Comparison of ENCODE assay signal across 21 cellular contexts in genomic region chr15:31376511-31376910, GRCh38. TPM values are rescaled to one million over a fixed set of nuclear protein-coding genes. Genes with fewer than 3 reads are reported as not detected.
DNase-seq lines count a peak whose midpoint lies in the region; ATAC-seq and TF ChIP-seq lines count a peak whose summit lies in the region.
"Had no signal": no experiment of that assay in that cellular context is flagged by ENCODE, and none has a peak within 500 bp of the region (broad histone marks: within the 10 kb centered on the region; RNA-seq: fewer than 3 reads in every experiment).

No MANE protein-coding gene starts in this region.

- DNase-seq in activated CD8-positive, alpha-beta memory T cell treated with anti-CD3 and anti-CD28 coated beads, Interleukin-2, amount 10 ng/mL, durations not matched to agents 7 days and 5 days, result no peak
- DNase-seq in activated CD8-positive, alpha-beta memory T cell treated with anti-CD3 and anti-CD28 coated beads, Interleukin-2, amount 50 U/mL, for 48 hours, result no peak
- no peak for DNase-seq in activated CD8-positive, alpha-beta T cell treated with anti-CD3 and anti-CD28 coated beads, Interleukin-2, amount 10 ng/mL, durations not matched to agents 7 days and 5 days
- DNase-seq in left lung, result no peak
- DNase-seq in thyroid gland, result no peak
- DNase-seq in DMS79 treated with DMSO at 0.1 percent for 48 hours (lab: John Stamatoyannopoulos, UW), result no peak
- DNase-seq in activated gamma-delta T cell treated with Interleukin-2 at 50 U/mL for 16 hours, result no peak
- DNase-seq in DMS 273 treated with DMSO at 0.1 percent for 48 hours (lab: John Stamatoyannopoulos, UW), result no peak
- DNase-seq: activated CD4-positive, alpha-beta T cell treated with anti-CD3 and anti-CD28 coated beads, Interleukin-2, amount 50 U/mL, for 48 hours; activated effector memory CD4-positive, alpha-beta T cell treated with Interleukin-2 at 50 U/mL for 16 hours; gastrocnemius medialis; Kasumi-1; NCI-H1105 treated with DMSO at 0.1 percent for 48 hours; NCI-H748 treated with DMSO at 0.1 percent for 48 hours; psoas muscle; SK-N-SH had no signal

- H3K27ac ChIP-seq in left lung, result peak overlapping the region; percentile 7 to 60
- peak overlapping the region; percentile 23 to 49 (median 48) for H3K27ac ChIP-seq in thyroid gland
- H3K27ac ChIP-seq: body of pancreas, C4-2B, psoas muscle had no signal

- H3K4me3 ChIP-seq in left lung (no peak overlapping the region), thyroid gland (replicated peaks in 1 of 3) (no peak overlapping the region)
- H3K4me3 ChIP-seq: body of pancreas, gastrocnemius medialis, psoas muscle, tibial nerve had no signal

- H3K27me3 Mint-ChIP-seq in activated CD8-positive, alpha-beta memory T cell treated with anti-CD3 and anti-CD28 coated beads, Interleukin-2, amount 10 ng/mL, durations not matched to agents 7 days and 5 days, result no peaks in the 10 kb centered on the region
- H3K27me3 Mint-ChIP-seq in activated CD8-positive, alpha-beta T cell treated with anti-CD3 and anti-CD28 coated beads, Interleukin-2, amount 10 ng/mL, durations not matched to agents 7 days and 5 days (ENCODE audit: low read depth), result no peaks in the 10 kb centered on the region
- H3K27me3 Mint-ChIP-seq: dendritic cell treated with granulocyte-macrophage colony-stimulating factor and Interleukin-4, amounts not matched to agents 40 ng/mL and 50 ng/mL, for 4 days had no signal

- peaks cover 0 to 95% of the 10 kb centered on the region in 2 donors for H3K36me3 ChIP-seq in left lung
- peaks cover 23 to 28% of the 10 kb centered on the region in 2 donors for H3K36me3 ChIP-seq in thyroid gland

- WGBS in thyroid gland, 2 donors, result 90 to 91% methylated on average over 11 of the region's 11 CpGs

- no peak for TF ChIP-seq POLR2A in thyroid gland (IDR thresholded peaks at IDR 0.05)

- CTCF ChIA-PET in activated CD8-positive, alpha-beta memory T cell treated with anti-CD3 and anti-CD28 coated beads, Interleukin-2, amount 10 ng/mL, durations not matched to agents 7 days and 5 days (lab: Charles Lee), result no interaction called here
- CTCF ChIA-PET in activated CD8-positive, alpha-beta T cell treated with anti-CD3 and anti-CD28 coated beads, Interleukin-2, amount 10 ng/mL, durations not matched to agents 7 days and 5 days (lab: Charles Lee), result interaction anchor here (0.6 to 3.5 kb wide), 2 partner anchors 10 to 114 kb away, joined by 4 to 19 read pairs; no protein-coding TSS in a partner anchor

- POLR2A ChIA-PET in activated CD8-positive, alpha-beta T cell treated with anti-CD3 and anti-CD28 coated beads, Interleukin-2, amount 10 ng/mL, durations not matched to agents 7 days and 5 days (lab: Charles Lee), result no interaction called here

- peak overlapping the region; percentile 15 for H3K27ac Mint-ChIP-seq in activated CD8-positive, alpha-beta memory T cell treated with anti-CD3 and anti-CD28 coated beads, Interleukin-2, amount 10 ng/mL, durations not matched to agents 7 days and 5 days
- peak overlapping the region; percentile 52 for H3K27ac Mint-ChIP-seq in activated CD8-positive, alpha-beta T cell treated with anti-CD3 and anti-CD28 coated beads, Interleukin-2, amount 10 ng/mL, durations not matched to agents 7 days and 5 days
- H3K27ac Mint-ChIP-seq: dendritic cell treated with granulocyte-macrophage colony-stimulating factor and Interleukin-4, amounts not matched to agents 40 ng/mL and 50 ng/mL, for 4 days had no signal

- TF ChIP-seq CTCF in left lung (IDR thresholded peaks at IDR 0.05) (no peak), thyroid gland (IDR thresholded peaks at IDR 0.05) (no peak)

- H3K36me3 Mint-ChIP-seq in activated CD8-positive, alpha-beta memory T cell treated with anti-CD3 and anti-CD28 coated beads, Interleukin-2, amount 10 ng/mL, durations not matched to agents 7 days and 5 days, result peaks cover 49% of the 10 kb centered on the region
- peaks cover 88% of the 10 kb centered on the region for H3K36me3 Mint-ChIP-seq in activated CD8-positive, alpha-beta T cell treated with anti-CD3 and anti-CD28 coated beads, Interleukin-2, amount 10 ng/mL, durations not matched to agents 7 days and 5 days (ENCODE audit: low read depth)

- H3K4me1 Mint-ChIP-seq in activated CD8-positive, alpha-beta memory T cell treated with anti-CD3 and anti-CD28 coated beads, Interleukin-2, amount 10 ng/mL, durations not matched to agents 7 days and 5 days, result peaks cover 35% of the 10 kb centered on the region
- peaks cover 74% of the 10 kb centered on the region for H3K4me1 Mint-ChIP-seq in activated CD8-positive, alpha-beta T cell treated with anti-CD3 and anti-CD28 coated beads, Interleukin-2, amount 10 ng/mL, durations not matched to agents 7 days and 5 days (ENCODE audit: low read depth)

- peaks cover 17 to 67% of the 10 kb centered on the region in 2 donors for H3K4me1 ChIP-seq in left lung
- peaks cover 35 to 79% of the 10 kb centered on the region in 2 donors for H3K4me1 ChIP-seq in thyroid gland

- ATAC-seq in activated CD8-positive, alpha-beta memory T cell treated with anti-CD3 and anti-CD28 coated beads, Interleukin-2, amount 10 ng/mL, durations not matched to agents 7 days and 5 days, result no peak
- ATAC-seq in activated CD8-positive, alpha-beta T cell treated with anti-CD3 and anti-CD28 coated beads, Interleukin-2, amount 10 ng/mL, durations not matched to agents 7 days and 5 days, result no peak
- ATAC-seq in left lung, result no peak
- ATAC-seq: gastrocnemius medialis, Panc1, psoas muscle had no signal

- no peaks in the 10 kb centered on the region for H3K27me3 ChIP-seq in left lung
- H3K27me3 ChIP-seq in thyroid gland, result no peaks in the 10 kb centered on the region
- H3K27me3 ChIP-seq: body of pancreas, gastrocnemius medialis, tibial nerve had no signal

- H3K9me3 ChIP-seq in left lung, result no peaks in the 10 kb centered on the region
- no peaks in the 10 kb centered on the region for H3K9me3 ChIP-seq in thyroid gland
- H3K9me3 ChIP-seq: body of pancreas, gastrocnemius medialis, SK-N-SH, tibial nerve had no signal

- no peaks in the 10 kb centered on the region for H3K9me3 Mint-ChIP-seq in activated CD8-positive, alpha-beta memory T cell treated with anti-CD3 and anti-CD28 coated beads, Interleukin-2, amount 10 ng/mL, durations not matched to agents 7 days and 5 days (ENCODE audit: low read depth)
- H3K9me3 Mint-ChIP-seq in activated CD8-positive, alpha-beta T cell treated with anti-CD3 and anti-CD28 coated beads, Interleukin-2, amount 10 ng/mL, durations not matched to agents 7 days and 5 days (ENCODE audit: insufficient read depth), result no peaks in the 10 kb centered on the region
- H3K9me3 Mint-ChIP-seq: dendritic cell treated with granulocyte-macrophage colony-stimulating factor and Interleukin-4, amounts not matched to agents 40 ng/mL and 50 ng/mL, for 4 days had no signal

- H3K4me3 Mint-ChIP-seq in activated CD8-positive, alpha-beta memory T cell treated with anti-CD3 and anti-CD28 coated beads, Interleukin-2, amount 10 ng/mL, durations not matched to agents 7 days and 5 days, result no peak overlapping the region
- no peak overlapping the region for H3K4me3 Mint-ChIP-seq in activated CD8-positive, alpha-beta T cell treated with anti-CD3 and anti-CD28 coated beads, Interleukin-2, amount 10 ng/mL, durations not matched to agents 7 days and 5 days
- H3K4me3 Mint-ChIP-seq: dendritic cell treated with granulocyte-macrophage colony-stimulating factor and Interleukin-4, amounts not matched to agents 40 ng/mL and 50 ng/mL, for 4 days had no signal

- intact Hi-C loops in left lung (cut with DNase I), result no loop called here
- intact Hi-C loops in thyroid gland (cut with DNase I), result no loop called here

RNA-seq across cellular contexts. Expression of gene KLF13, which starts 49.9 kb away (rescaled TPM):
- 100 to 1,000 TPM; 163 to 206 TPM for total RNA-seq in activated CD8-positive, alpha-beta memory T cell treated with anti-CD3 and anti-CD28 coated beads, Interleukin-2, amount 10 ng/mL, durations not matched to agents 7 days and 5 days
- total RNA-seq in activated CD8-positive, alpha-beta T cell treated with anti-CD3 and anti-CD28 coated beads, Interleukin-2, amount 10 ng/mL, durations not matched to agents 7 days and 5 days, result 100 to 1,000 TPM; 214 to 215 TPM
- total RNA-seq in left lung (100 to 1,000 TPM; 110 to 116 TPM), thyroid gland (100 to 1,000 TPM in 2 of 4 donors, 10 to 100 TPM in 2; 84.0 to 117 (median 97.6) TPM)
